Comparison of ENCODE assay signal across 8 cellular contexts in the genomic region with DNA sequence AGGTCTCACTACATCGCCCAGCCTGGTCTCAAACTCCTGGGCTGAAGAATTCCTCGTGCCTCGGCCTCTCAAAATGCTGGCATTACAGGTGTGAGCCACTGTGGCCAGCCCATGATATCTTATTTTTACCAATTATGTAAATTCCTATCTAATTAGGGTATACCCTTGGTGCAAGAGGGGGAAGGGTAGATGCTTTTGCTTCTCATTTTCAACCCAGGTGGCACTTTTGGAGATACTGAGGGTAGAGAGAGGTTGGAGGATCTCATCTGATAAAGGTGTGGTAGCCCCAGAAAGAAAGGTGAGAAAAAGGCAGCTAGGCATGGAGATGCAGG. TPM values are rescaled to one million over a fixed set of nuclear protein-coding genes. Genes with fewer than 3 reads are reported as not detected.
DNase-seq lines count a peak whose midpoint lies in the region; ATAC-seq, FAIRE-seq and TF ChIP-seq lines count a peak whose summit lies in the region.

No MANE protein-coding gene starts in this region.

- no peaks in the 10 kb centered on the region for H3K9me2 ChIP-seq in SU-DHL-6 (replicated peaks; ENCODE audit: insufficient read depth, low read length)

- TF ChIP-seq EP300 in gastroesophageal sphincter (IDR thresholded peaks at IDR 0.05): no peak

- no peak overlapping the region for H2AK5ac ChIP-seq in H9 (ENCODE audit: insufficient read length, low read length)

- no peak overlapping the region for H2BK5ac ChIP-seq in H9 (ENCODE audit: insufficient read length, low read length)

- H4K5ac ChIP-seq in H9 (ENCODE audit: insufficient read length, low read depth, low read length): no peak overlapping the region

- no CpG with 5 or more reads among the region's 3 CpGs for WGBS in H9 (ENCODE audit: extremely low coverage, insufficient read length, low lambda C conversion rate)
- WGBS in gastroesophageal sphincter (ENCODE audit: low coverage in 1 of 2), 2 donors: 94 to 100% methylated on average over 3 of the region's 3 CpGs
- 86 to 95% (median 95%) methylated on average over 3 of the region's 3 CpGs for WGBS in small intestine, 3 donors

- FAIRE-seq in small intestine (lab: Jason Lieb, UNC): no peak

- peaks cover 2% of the 10 kb centered on the region; the same call in 1 of the 2 replicates for H3K36me3 ChIP-seq in SU-DHL-6 (ENCODE audit: low read length)
- H3K36me3 ChIP-seq in gastroesophageal sphincter: peaks cover 0 to 21% of the 10 kb centered on the region in 2 donors
- H3K36me3 ChIP-seq in small intestine (ENCODE audit: control insufficient read depth in 2 of 2, insufficient read depth in 2 of 2, low read length in 2 of 2): no peaks in the 10 kb centered on the region
- H3K36me3 ChIP-seq in WERI-Rb-1: peaks cover 70% of the 10 kb centered on the region

- no peak overlapping the region for H3K14ac ChIP-seq in H9 (ENCODE audit: insufficient read depth, low read length)

- H3K27ac ChIP-seq in H9 (ENCODE audit: insufficient read length, low read depth, low read length) (peak overlapping the region; percentile 85), SU-DHL-6 (ENCODE audit: low read depth, low read length) (peak overlapping the region; percentile 94), gastroesophageal sphincter (peak overlapping the region; percentile 66 to 84 (median 82)), small intestine (ENCODE audit: low read depth in 1 of 2, low read length in 1 of 2) (peak overlapping the region; percentile 66 to 94), WERI-Rb-1 (no peak overlapping the region)

- H2AFZ ChIP-seq in H9 (ENCODE audit: low read length) (no peak overlapping the region), SU-DHL-6 (ENCODE audit: low read depth, low read length, severe bottlenecking) (no peak overlapping the region)

- TF ChIP-seq POLR2A in gastroesophageal sphincter (IDR thresholded peaks at IDR 0.05): no peak

- peaks cover 31 to 54% (median 44%) of the 10 kb centered on the region in 3 experiments; a peak in 6 of 7 replicates for H3K36me3 Mint-ChIP-seq in H9 (ENCODE audit: insufficient read depth in 1 of 3, low read depth in 3 of 3)

- no peak overlapping the region for H3K9ac ChIP-seq in H9 (ENCODE audit: extremely low read depth, insufficient read length, low read length)
- H3K9ac ChIP-seq in SU-DHL-6 (ENCODE audit: low read length): peak overlapping the region; percentile 52

- H3K4me2 ChIP-seq in H9 (ENCODE audit: insufficient read depth, insufficient read length, low read length): no peak overlapping the region
- peak overlapping the region; percentile 50 for H3K4me2 ChIP-seq in SU-DHL-6 (ENCODE audit: low read depth, low read length, poor library complexity, severe bottlenecking)

- no peak overlapping the region for H3K18ac ChIP-seq in H9 (ENCODE audit: insufficient read length, low read depth, low read length)

- no peaks in the 10 kb centered on the region for H3K9me3 ChIP-seq in H9 (ENCODE audit: control insufficient read depth, low read depth, low read length)
- no peaks in the 10 kb centered on the region for H3K9me3 ChIP-seq in SU-DHL-6 (ENCODE audit: insufficient read depth, low read length)
- H3K9me3 ChIP-seq in gastroesophageal sphincter: no peaks in the 10 kb centered on the region
- H3K9me3 ChIP-seq in small intestine (ENCODE audit: control insufficient read depth, low read depth): no peaks in the 10 kb centered on the region
- H3K9me3 ChIP-seq in WERI-Rb-1 (ENCODE audit: severe bottlenecking): peaks cover 2% of the 10 kb centered on the region

- no peak overlapping the region for H2BK20ac ChIP-seq in H9 (ENCODE audit: low read depth, low read length, poor library complexity, severe bottlenecking)

- H3K23me2 ChIP-seq in H9 (ENCODE audit: insufficient read length, low read depth, low read length, poor library complexity, severe bottlenecking): no peaks in the 10 kb centered on the region

- H3K9me3 Mint-ChIP-seq in H9: no peaks in the 10 kb centered on the region

- H3T11ph ChIP-seq in H9 (ENCODE audit: low read length): no peak overlapping the region

- H3K23ac ChIP-seq in H9 (ENCODE audit: insufficient read length, low read depth, low read length): no peak overlapping the region

- peak overlapping the region in 2 of 3 experiments; percentile 75 to 91; a peak in 5 of 7 replicates for H3K27ac Mint-ChIP-seq in H9

- no peak overlapping the region for H3K4ac ChIP-seq in H9 (ENCODE audit: low read depth, low read length)

- H3K4me1 ChIP-seq in H9 (ENCODE audit: insufficient read depth, low read length) (no peaks in the 10 kb centered on the region; the same call in 1 of the 2 replicates), gastroesophageal sphincter (peaks cover 0 to 66% (median 31%) of the 10 kb centered on the region in 3 donors), small intestine (ENCODE audit: control insufficient read depth in 2 of 2, insufficient read depth in 1 of 2, low read depth in 1 of 2, low read length in 1 of 2) (peaks cover 8 to 18% of the 10 kb centered on the region in 2 donors)

- H3K79me2 ChIP-seq in H9 (ENCODE audit: insufficient read depth, low read length) (no peaks in the 10 kb centered on the region), SU-DHL-6 (ENCODE audit: insufficient read depth, low read length) (peaks cover 5% of the 10 kb centered on the region; the same call in 1 of the 2 replicates)

- no peak overlapping the region for H2BK12ac ChIP-seq in H9 (ENCODE audit: insufficient read length, low read depth, low read length)

- no peak for TF ChIP-seq CTCF in H9 (conservative IDR thresholded peaks at IDR 0.05)
- no peak for TF ChIP-seq CTCF in SU-DHL-6 (IDR thresholded peaks at IDR 0.05; ENCODE audit: insufficient read depth, low read length, poor library complexity, severe bottlenecking)
- TF ChIP-seq CTCF in gastroesophageal sphincter (IDR thresholded peaks at IDR 0.05): no peak
- no peak for TF ChIP-seq CTCF in WERI-Rb-1 (IDR thresholded peaks at IDR 0.05; ENCODE audit: low read depth, low read length)

- DNase-seq in H9 (no peak), small intestine (no peak), DMS79 (lab: John Stamatoyannopoulos, UW) (no peak), WERI-Rb-1 (no peak)
- no peak for DNase-seq in stimulated activated CD4-positive, alpha-beta T cell treated with anti-CD3 and anti-CD28 coated beads, Interleukin-4, amount 100 ng/mL, for 1 hour

- H3F3A ChIP-seq in SU-DHL-6 (ENCODE audit: insufficient read depth): peaks cover 54% of the 10 kb centered on the region

- no peaks in the 10 kb centered on the region; the same call in 1 of the 2 replicates for H3K27me3 Mint-ChIP-seq in H9 (ENCODE audit: low read depth)

- no peak overlapping the region for H3K4me3 Mint-ChIP-seq in H9

- no peak overlapping the region for H3K56ac ChIP-seq in H9 (ENCODE audit: insufficient read length, low read depth, low read length)

- H3K27me3 ChIP-seq in H9 (ENCODE audit: insufficient read depth, low read length) (no peaks in the 10 kb centered on the region), SU-DHL-6 (ENCODE audit: low read length) (no peaks in the 10 kb centered on the region), gastroesophageal sphincter (no peaks in the 10 kb centered on the region), small intestine (ENCODE audit: control insufficient read depth in 2 of 2, insufficient read depth in 2 of 2, low read length in 2 of 2) (no peaks in the 10 kb centered on the region), WERI-Rb-1 (ENCODE audit: insufficient read depth, low read depth, severe bottlenecking) (no peaks in the 10 kb centered on the region)

- no peaks in the 10 kb centered on the region for H4K20me1 ChIP-seq in H9 (ENCODE audit: control insufficient read depth, insufficient read depth, insufficient read length)
- H4K20me1 ChIP-seq in SU-DHL-6 (ENCODE audit: low read depth, low read length): no peaks in the 10 kb centered on the region

- ATAC-seq in gastroesophageal sphincter (no peak), HG02870 (IDR thresholded peaks at IDR 0.05; ENCODE audit: unreplicated experiment) (no peak)

- H2BK15ac ChIP-seq in H9 (ENCODE audit: low read depth, low read length): no peak overlapping the region

- no peak overlapping the region for H4K8ac ChIP-seq in H9 (replicated peaks; ENCODE audit: insufficient read length, low read depth, low read length)

- H3K4me3 ChIP-seq in SU-DHL-6 (ENCODE audit: insufficient read depth, low read length, poor library complexity, severe bottlenecking) (no peak overlapping the region), gastroesophageal sphincter (no peak overlapping the region), small intestine (ENCODE audit: low read depth in 1 of 2, low read length in 2 of 2) (no peak overlapping the region), WERI-Rb-1 (ENCODE audit: low read depth, low read length) (no peak overlapping the region)

- H3K79me1 ChIP-seq in H9 (ENCODE audit: insufficient read depth, low read depth, low read length, poor library complexity, severe bottlenecking): no peaks in the 10 kb centered on the region

- H2BK120ac ChIP-seq in H9 (ENCODE audit: low read depth, low read length, poor library complexity, severe bottlenecking): no peak overlapping the region

- H4K91ac ChIP-seq in H9 (ENCODE audit: insufficient read length, low read depth, low read length): no peak overlapping the region

- peaks cover 18% of the 10 kb centered on the region in 2 experiments for H3K4me1 Mint-ChIP-seq in H9

RNA-seq across cellular contexts. Expression of a gene that starts 17.4 kb away (rescaled TPM):
- total RNA-seq in H9 (2021) (212 and 218 TPM in 2 replicates), gastroesophageal sphincter (100 to 1,000 TPM; 154 to 191 (median 167) TPM)
- 100 to 1,000 TPM; 143 to 188 (median 160) TPM for polyA plus RNA-seq in small intestine

RNA-seq across cellular contexts. Expression of a gene that starts 32.6 kb away (rescaled TPM):
- 247 and 250 TPM in 2 replicates for total RNA-seq in H9 (2021)
- total RNA-seq in gastroesophageal sphincter: 100 to 1,000 TPM; 212 to 353 (median 317) TPM
- 100 to 1,000 TPM in 2 of 3 donors, 10 to 100 TPM in 1; 87.0 to 110 (median 101) TPM for polyA plus RNA-seq in small intestine
